In genomic region chr5:109944461-109944860, GRCh38 we compare ENCODE assay signal across 25 cellular contexts.
DNase-seq lines count a peak whose midpoint lies in the region; TF ChIP-seq lines count a peak whose summit lies in the region.
"Had no signal": no experiment of that assay in that cellular context is flagged by ENCODE, and none has a peak within 500 bp of the region (broad histone marks: within the 10 kb centered on the region; RNA-seq: fewer than 3 reads in every experiment).

No MANE protein-coding gene starts in this region.

- 91 to 95% methylated on average over 3 of the region's 3 CpGs for WGBS in thyroid gland, 2 donors

- DNase-seq in T-helper 1 cell (no peak), islet precursor cell (peak; percentile 57), thyroid gland (no peak), hippocampal formation (lab: John Stamatoyannopoulos, UW) (no peak), breast epithelium (ENCODE audit: low spot score in 2 of 2) (no peak), cardiac septum (ENCODE audit: low spot score) (no peak)
- DNase-seq: Calu3; CD8-positive, alpha-beta T cell; DMS153; GDM1; GOT3; HCEC 1CT; KG1; NCI-H1417 treated with DMSO at 0.1 percent for 48 hours; NCI-H187; NCI-H446; NCI-H526; PC-9; SHP77 treated with DMSO at 0.1 percent for 48 hours had no signal

- peaks cover 32% of the 10 kb centered on the region for H3K4me1 ChIP-seq in OCI-LY3 (ENCODE audit: low read length)
- H3K4me1 ChIP-seq in thyroid gland, result no peaks in the 10 kb centered on the region
- H3K4me1 ChIP-seq in breast epithelium, result no peaks in the 10 kb centered on the region

- intact Hi-C loops in thyroid gland (cut with DNase I), result no loop called here
- intact Hi-C loops in breast epithelium (cut with DNase I; ENCODE audit: low total_unique reads), result no loop called here
- intact Hi-C loops in cardiac septum (cut with DNase I), result no loop called here

- H3K36me3 ChIP-seq in OCI-LY3 (replicated peaks; ENCODE audit: low read depth, low read length), result no peaks in the 10 kb centered on the region
- no peaks in the 10 kb centered on the region for H3K36me3 ChIP-seq in thyroid gland
- H3K36me3 ChIP-seq in breast epithelium, result no peaks in the 10 kb centered on the region
- H3K36me3 ChIP-seq: BLaER1 treated with 17β-estradiol and CSF1 and Interleukin-3, amounts not matched to agents 10 nM and 100 nM had no signal

- H4K20me1 ChIP-seq in OCI-LY3 (ENCODE audit: insufficient read depth, low read length), result no peaks in the 10 kb centered on the region
- H4K20me1 ChIP-seq: BLaER1 treated with 17β-estradiol and CSF1 and Interleukin-3, amounts not matched to agents 10 nM and 100 nM had no signal

- no peak for TF ChIP-seq POLR2A in thyroid gland (IDR thresholded peaks at IDR 0.05)
- no peak for TF ChIP-seq POLR2A in breast epithelium (IDR thresholded peaks at IDR 0.05)

- peaks cover 25% of the 10 kb centered on the region for H3K4me1 Mint-ChIP-seq in T-helper 1 cell treated with Interleukin-12 subunit alpha and Interleukin-12 subunit beta and Interleukin-4 antibody, amounts not matched to agents 30 μg/mL and 1 μg/mL, for 36 hours (ENCODE audit: low read depth)

- peak overlapping the region; percentile 78 for H3K4me2 ChIP-seq in OCI-LY3 (ENCODE audit: low read length)
- H3K4me2 ChIP-seq: BLaER1 treated with 17β-estradiol and CSF1 and Interleukin-3, amounts not matched to agents 10 nM and 100 nM; PC-9 had no signal

- TF ChIP-seq CTCF in OCI-LY3 (IDR thresholded peaks at IDR 0.05; ENCODE audit: low read depth, low read length) (no peak), thyroid gland (IDR thresholded peaks at IDR 0.05) (no peak), breast epithelium (IDR thresholded peaks at IDR 0.05) (no peak)

- H3K27ac ChIP-seq in OCI-LY3 (ENCODE audit: low read length) (no peak overlapping the region), thyroid gland (no peak overlapping the region), breast epithelium (no peak overlapping the region)
- H3K27ac ChIP-seq: 22Rv1; BLaER1 treated with 17β-estradiol and CSF1 and Interleukin-3, amounts not matched to agents 10 nM and 100 nM; PC-9; RWPE1; SK-N-MC had no signal

- H3K9me3 Mint-ChIP-seq in T-helper 1 cell treated with Interleukin-12 subunit alpha and Interleukin-12 subunit beta and Interleukin-4 antibody, amounts not matched to agents 30 μg/mL and 1 μg/mL, for 36 hours, result peaks cover 15% of the 10 kb centered on the region

- H2AFZ ChIP-seq in OCI-LY3 (ENCODE audit: low read depth, low read length), result peak overlapping the region; percentile 58
- H2AFZ ChIP-seq: PC-9 had no signal

- H3K27me3 Mint-ChIP-seq in T-helper 1 cell treated with Interleukin-12 subunit alpha and Interleukin-12 subunit beta and Interleukin-4 antibody, amounts not matched to agents 30 μg/mL and 1 μg/mL, for 36 hours (ENCODE audit: low read depth), result no peaks in the 10 kb centered on the region

- H3K4me3 Mint-ChIP-seq in T-helper 1 cell treated with Interleukin-12 subunit alpha and Interleukin-12 subunit beta and Interleukin-4 antibody, amounts not matched to agents 30 μg/mL and 1 μg/mL, for 36 hours, result peak overlapping the region; percentile 47
- H3K4me3 Mint-ChIP-seq: CD8-positive, alpha-beta T cell had no signal

- no peaks in the 10 kb centered on the region for H3K36me3 Mint-ChIP-seq in T-helper 1 cell treated with Interleukin-12 subunit alpha and Interleukin-12 subunit beta and Interleukin-4 antibody, amounts not matched to agents 30 μg/mL and 1 μg/mL, for 36 hours (ENCODE audit: low read depth)
- H3K36me3 Mint-ChIP-seq: CD8-positive, alpha-beta T cell had no signal

- no peak overlapping the region for H3K27ac Mint-ChIP-seq in T-helper 1 cell treated with Interleukin-12 subunit alpha and Interleukin-12 subunit beta and Interleukin-4 antibody, amounts not matched to agents 30 μg/mL and 1 μg/mL, for 36 hours
- H3K27ac Mint-ChIP-seq: CD8-positive, alpha-beta T cell had no signal

- peak overlapping the region; percentile 42 for H3K9ac ChIP-seq in OCI-LY3 (ENCODE audit: low read length)
- H3K9ac ChIP-seq: BLaER1 treated with 17β-estradiol and CSF1 and Interleukin-3, amounts not matched to agents 10 nM and 100 nM had no signal

- peak overlapping the region; percentile 32 for H3K4me3 ChIP-seq in OCI-LY3 (ENCODE audit: low read length)
- H3K4me3 ChIP-seq in thyroid gland (replicated peaks in 1 of 3), result no peak overlapping the region
- H3K4me3 ChIP-seq in breast epithelium, result no peak overlapping the region
- H3K4me3 ChIP-seq: BLaER1 treated with 17β-estradiol and CSF1 and Interleukin-3, amounts not matched to agents 10 nM and 100 nM; PC-9; SK-N-MC had no signal

- no peaks in the 10 kb centered on the region for H3K79me2 ChIP-seq in OCI-LY3 (ENCODE audit: low read length)

- H3K27me3 ChIP-seq in OCI-LY3 (ENCODE audit: low read depth, low read length) (no peaks in the 10 kb centered on the region), thyroid gland (no peaks in the 10 kb centered on the region), breast epithelium (no peaks in the 10 kb centered on the region)
- H3K27me3 ChIP-seq: BLaER1 treated with 17β-estradiol and CSF1 and Interleukin-3, amounts not matched to agents 10 nM and 100 nM had no signal

- H3K9me3 ChIP-seq in OCI-LY3 (ENCODE audit: insufficient read depth, low read length) (no peaks in the 10 kb centered on the region), thyroid gland (no peaks in the 10 kb centered on the region), breast epithelium (peaks cover 0 to 6% of the 10 kb centered on the region in 2 donors)
